Comparison of ENCODE assay signal across 8 cellular contexts in genomic region chr18:69469444-69469919, GRCh38.
A peak's percentile ranks its signal among the peaks of the same experiment; 100 is the strongest.
DNase-seq lines count a peak whose midpoint lies in the region; ATAC-seq and TF ChIP-seq lines count a peak whose summit lies in the region.

No MANE protein-coding gene starts in this region.

- H3K4me2 ChIP-seq in KMS-11: no peak overlapping the region

- H3K9me3 ChIP-seq in naive thymus-derived CD4-positive, alpha-beta T cell (ENCODE audit: control insufficient read depth in 2 of 3, low read length in 3 of 3): no peaks in the 10 kb centered on the region

- no peaks in the 10 kb centered on the region for H3K36me3 ChIP-seq in KMS-11 (ENCODE audit: insufficient read depth)
- no peaks in the 10 kb centered on the region for H3K36me3 ChIP-seq in naive thymus-derived CD4-positive, alpha-beta T cell (ENCODE audit: control insufficient read depth in 2 of 3, insufficient read depth in 3 of 3, low read length in 3 of 3)

- H3K4me3 Mint-ChIP-seq in naive thymus-derived CD4-positive, alpha-beta T cell: no peak overlapping the region

- no peak overlapping the region for H2AFZ ChIP-seq in KMS-11 (ENCODE audit: low read depth)

- H3K36me3 Mint-ChIP-seq in naive thymus-derived CD4-positive, alpha-beta T cell: no peaks in the 10 kb centered on the region

- ATAC-seq in GM18873 (IDR thresholded peaks at IDR 0.05; ENCODE audit: low FRiP score, unreplicated experiment): peak; percentile 92
- peak; percentile 61 for ATAC-seq in naive thymus-derived CD4-positive, alpha-beta T cell
- no peak for ATAC-seq in HG02970 (IDR thresholded peaks at IDR 0.05; ENCODE audit: low FRiP score, unreplicated experiment)
- no peak for ATAC-seq in left colon

- no peaks in the 10 kb centered on the region for H3K4me1 ChIP-seq in KMS-11 (ENCODE audit: low read depth, poor library complexity, severe bottlenecking)
- no peaks in the 10 kb centered on the region for H3K4me1 ChIP-seq in naive thymus-derived CD4-positive, alpha-beta T cell (ENCODE audit: control insufficient read depth in 2 of 2, insufficient read depth in 2 of 2, low read length in 2 of 2)

- CTCF ChIA-PET in naive thymus-derived CD4-positive, alpha-beta T cell (lab: Charles Lee): no interaction called here

- peaks cover 0 to 10% (median 6%) of the 10 kb centered on the region in 5 donors for H3K27me3 Mint-ChIP-seq in naive thymus-derived CD4-positive, alpha-beta T cell

- no peak overlapping the region for H3K27ac ChIP-seq in KMS-11
- H3K27ac ChIP-seq in naive thymus-derived CD4-positive, alpha-beta T cell (ENCODE audit: low read depth, low read length): no peak overlapping the region

- H3K27ac Mint-ChIP-seq in naive thymus-derived CD4-positive, alpha-beta T cell: no peak overlapping the region

- no peaks in the 10 kb centered on the region for H3K9me3 Mint-ChIP-seq in naive thymus-derived CD4-positive, alpha-beta T cell

- H3K27me3 ChIP-seq in KMS-11 (ENCODE audit: insufficient read depth, low read depth): no peaks in the 10 kb centered on the region
- H3K27me3 ChIP-seq in naive thymus-derived CD4-positive, alpha-beta T cell (ENCODE audit: control insufficient read depth in 2 of 2, insufficient read depth in 2 of 2, low read length in 2 of 2): no peaks in the 10 kb centered on the region

- POLR2A ChIA-PET in naive thymus-derived CD4-positive, alpha-beta T cell (lab: Charles Lee): no interaction called here

- H3K4me1 Mint-ChIP-seq in naive thymus-derived CD4-positive, alpha-beta T cell: peaks cover 0 to 10% (median 0%) of the 10 kb centered on the region in 7 donors

- DNase-seq in activated CD8-positive, alpha-beta memory T cell treated with anti-CD3 and anti-CD28 coated beads for 48 hours (ENCODE audit: low read depth in 2 of 3, low spot score in 2 of 3): peak in 2 of 3 experiments; percentile 1 to 10
- DNase-seq in naive thymus-derived CD4-positive, alpha-beta T cell: peak in 2 of 9 donors; percentile 3 to 4
- no peak for DNase-seq in left colon
- no peak for DNase-seq in hepatic stellate cell (ENCODE audit: low spot score)
- DNase-seq in GM20000 (ENCODE audit: low spot score): no peak

- H3K4me3 ChIP-seq in KMS-11 (IDR thresholded peaks at IDR 0.05; ENCODE audit: insufficient read depth, low read depth, low read length): no peak overlapping the region
- no peak overlapping the region for H3K4me3 ChIP-seq in naive thymus-derived CD4-positive, alpha-beta T cell (ENCODE audit: low read length)

- H4K20me1 ChIP-seq in KMS-11 (ENCODE audit: insufficient read depth): no peaks in the 10 kb centered on the region

- intact Hi-C loops in naive thymus-derived CD4-positive, alpha-beta T cell (cut with micrococcal nuclease): loop anchor here (1.0 kb wide), 2 partner anchors 617 to 618 kb away; no protein-coding TSS in a partner anchor
- intact Hi-C loops in left colon (cut with DNase I, micrococcal nuclease): no loop called here

- 0 out of 2 replicates have a peak, but pooled peaks have one; percentile 30 for TF ChIP-seq CTCF in KMS-11 (conservative IDR thresholded peaks at IDR 0.05; ENCODE audit: low read depth, low read length)
- no peak for TF ChIP-seq CTCF in GM20000 (IDR thresholded peaks at IDR 0.05; ENCODE audit: extremely low read depth, missing control alignments)

- H3K9ac ChIP-seq in KMS-11: no peak overlapping the region

- H3K79me2 ChIP-seq in KMS-11 (ENCODE audit: insufficient read depth, low read depth): no peaks in the 10 kb centered on the region

Comparison
In these comparisons a context has a peak if more than half of its experiments do, and no peak if none do; other contexts are left out.
1. ATAC-seq: peak in GM18873 (single experiment) and naive thymus-derived CD4-positive, alpha-beta T cell (single experiment); none in HG02970 (single experiment) and left colon (single experiment).
2. DNase-seq: peak in activated CD8-positive, alpha-beta memory T cell treated with anti-CD3 and anti-CD28 coated beads for 48 hours (2 of 3); none in left colon (0 of 2), hepatic stellate cell (single experiment) and GM20000 (single experiment).
3. intact Hi-C loops: an anchor here in naive thymus-derived CD4-positive, alpha-beta T cell (1.0 kb wide); none called in left colon.